In genomic region chr17:7851438-7852261, GRCh38 we compare ENCODE assay signal across 8 cellular contexts. TPM values are rescaled to one million over a fixed set of nuclear protein-coding genes. Genes with fewer than 3 reads are reported as not detected.
DNase-seq lines count a peak whose midpoint lies in the region; ATAC-seq, FAIRE-seq and TF ChIP-seq lines count a peak whose summit lies in the region.

No MANE protein-coding gene starts in this region.

- peaks cover 55% of the 10 kb centered on the region for H3K36me3 ChIP-seq in bronchial epithelial cell (ENCODE audit: control insufficient read depth, insufficient read depth, low read length)

- peak; percentile 58 for TF ChIP-seq POLR2A in GM18505 (IDR thresholded peaks at IDR 0.05; ENCODE audit: borderline replicate concordance, extremely low read depth, insufficient read depth, insufficient read length)

- POLR2A ChIA-PET in activated B cell treated with CpG ODN at 0.5 μM for 24 hours (lab: Charles Lee): interaction anchor here (1.3 to 3.9 kb wide), 5 partner anchors 10 to 166 kb away, joined by 4 to 35 read pairs (median 8); partner anchors contain the start of gene KDM6B

- peak; percentile 13 for FAIRE-seq in bronchial epithelial cell (lab: Jason Lieb, UNC)

- H3K9me3 Mint-ChIP-seq in activated B cell treated with CpG ODN at 0.5 μM for 24 hours (no peaks in the 10 kb centered on the region), immature natural killer cell (peaks cover 0 to 1% (median 0%) of the 10 kb centered on the region in 6 donors)

- no peaks in the 10 kb centered on the region for H3K27me3 ChIP-seq in bronchial epithelial cell (ENCODE audit: control insufficient read depth, insufficient read depth, low read length)

- CTCF ChIA-PET in activated B cell treated with CpG ODN at 0.5 μM for 24 hours (lab: Charles Lee): interaction anchor here (1.0 to 3.2 kb wide), 9 partner anchors 9 to 164 kb away, joined by 3 to 35 read pairs (median 5); partner anchors contain the start of genes KDM6B and TP53

- no peak overlapping the region for H3K4me3 ChIP-seq in bronchial epithelial cell (ENCODE audit: low read depth, low read length)

- H3K4me1 Mint-ChIP-seq in activated B cell treated with CpG ODN at 0.5 μM for 24 hours (peaks cover 37% of the 10 kb centered on the region), immature natural killer cell (peaks cover 13 to 22% of the 10 kb centered on the region in 2 donors)

- no peaks in the 10 kb centered on the region for H3K27me3 Mint-ChIP-seq in activated B cell treated with CpG ODN at 0.5 μM for 24 hours
- peaks cover 4 to 12% (median 11%) of the 10 kb centered on the region in 3 donors for H3K27me3 Mint-ChIP-seq in immature natural killer cell (ENCODE audit: low read depth in 3 of 3)

- intact Hi-C loops in activated B cell treated with CpG ODN at 0.5 μM for 24 hours (cut with micrococcal nuclease): loop anchor here (1.0 to 10.0 kb wide), 5 partner anchors 10 to 373 kb away; partner anchors contain the start of gene KDM6B

- H3K27ac Mint-ChIP-seq in activated B cell treated with CpG ODN at 0.5 μM for 24 hours: peak overlapping the region; percentile 71
- peak overlapping the region; percentile 59 to 76 (median 67) for H3K27ac Mint-ChIP-seq in immature natural killer cell

- TF ChIP-seq CTCF in activated B cell treated with CpG ODN at 0.5 μM for 24 hours (IDR thresholded peaks at IDR 0.05): peak; percentile 39
- TF ChIP-seq CTCF in bronchial epithelial cell (IDR thresholded peaks at IDR 0.05; ENCODE audit: insufficient read depth, low read length, severe bottlenecking): peak; percentile 99

- peak; percentile 62 for DNase-seq in A172 (ENCODE audit: low spot score)
- DNase-seq in NCI-H2081 treated with DMSO at 0.1 percent for 48 hours (lab: John Stamatoyannopoulos, UW): peak; percentile 12
- DNase-seq in activated B cell treated with CpG ODN at 0.5 μM for 24 hours: peak; percentile 92
- DNase-seq in bronchial epithelial cell (ENCODE audit: low read depth): peak; percentile 81
- DNase-seq in immature natural killer cell: peak; percentile 91 to 94 (median 94)
- DNase-seq in stimulated activated CD4-positive, alpha-beta T cell treated with anti-CD3 and anti-CD28 coated beads, Interleukin-12 subunit alpha, Interleukin-12 subunit beta, amount 100 ng/mL, for 48 hours (ENCODE audit: low read depth in 2 of 3, low spot score in 1 of 3): peak; percentile 84 to 91 (median 87)

- ATAC-seq in GM18505 (IDR thresholded peaks at IDR 0.05; ENCODE audit: unreplicated experiment) (peak; percentile 57), HG02970 (IDR thresholded peaks at IDR 0.05; ENCODE audit: low FRiP score, unreplicated experiment) (peak; percentile 58), activated B cell treated with CpG ODN at 0.5 μM for 24 hours (ENCODE audit: low read depth) (peak; percentile 94)

- peak overlapping the region; percentile 62 for H3K4me3 Mint-ChIP-seq in activated B cell treated with CpG ODN at 0.5 μM for 24 hours
- peak overlapping the region; percentile 61 to 76 (median 67) for H3K4me3 Mint-ChIP-seq in immature natural killer cell

- peaks cover 63% of the 10 kb centered on the region for H3K36me3 Mint-ChIP-seq in activated B cell treated with CpG ODN at 0.5 μM for 24 hours (ENCODE audit: low read depth)
- peaks cover 0 to 4% (median 0%) of the 10 kb centered on the region in 3 donors for H3K36me3 Mint-ChIP-seq in immature natural killer cell

RNA-seq across cellular contexts. Expression of gene TMEM88, which starts 3.2 kb away (rescaled TPM):
- total RNA-seq in A172 (2014; rRNA removed; shearing (Covaris generic)): not detected in 2 replicates
- 3.2 and 7.1 TPM in 2 replicates for total RNA-seq in activated B cell treated with CpG ODN at 0.5 μM for 24 hours
- 0.64 TPM in 1 of 2 replicates, not detected in the other for total RNA-seq in bronchial epithelial cell
- not detected for polyA plus RNA-seq in immature natural killer cell

RNA-seq across cellular contexts. Expression of gene NAA38, which starts 5.7 kb away (rescaled TPM):
- total RNA-seq in A172 (2014; rRNA removed; shearing (Covaris generic)): 200 and 243 TPM in 2 replicates
- 36.0 and 47.9 TPM in 2 replicates for total RNA-seq in activated B cell treated with CpG ODN at 0.5 μM for 24 hours
- 36.6 and 47.5 TPM in 2 replicates for total RNA-seq in bronchial epithelial cell
- polyA plus RNA-seq in immature natural killer cell: 100 to 1,000 TPM; 131 to 346 (median 177) TPM

RNA-seq across cellular contexts. Expression of gene CYB5D1, which starts 6.2 kb away (rescaled TPM):
- 15.7 and 18.4 TPM in 2 replicates for total RNA-seq in A172 (2014; rRNA removed; shearing (Covaris generic))
- 5.4 and 6.1 TPM in 2 replicates for total RNA-seq in activated B cell treated with CpG ODN at 0.5 μM for 24 hours
- total RNA-seq in bronchial epithelial cell: 6.5 and 9.0 TPM in 2 replicates
- 1 to 10 TPM in 2 of 3 donors, not detected in 1; 2.9 to 3.7 TPM for polyA plus RNA-seq in immature natural killer cell

RNA-seq across cellular contexts. Expression of gene KDM6B, which starts 17.6 kb away (rescaled TPM):
- total RNA-seq in A172 (2014; rRNA removed; shearing (Covaris generic)): 0.16 and 0.93 TPM in 2 replicates
- total RNA-seq in activated B cell treated with CpG ODN at 0.5 μM for 24 hours (70.8 and 72.5 TPM in 2 replicates), bronchial epithelial cell (2.9 and 6.0 TPM in 2 replicates)
- polyA plus RNA-seq in immature natural killer cell: under 1 TPM in 2 of 3 donors, not detected in 1; 0.03 to 0.40 TPM

RNA-seq across cellular contexts. Expression of gene CHD3, which starts 36.9 kb away (rescaled TPM):
- 89.2 and 104 TPM in 2 replicates for total RNA-seq in A172 (2014; rRNA removed; shearing (Covaris generic))
- 103 and 109 TPM in 2 replicates for total RNA-seq in activated B cell treated with CpG ODN at 0.5 μM for 24 hours
- 41.3 and 98.2 TPM in 2 replicates for total RNA-seq in bronchial epithelial cell
- polyA plus RNA-seq in immature natural killer cell: 10 to 100 TPM in 1 of 3 donors, 1 to 10 TPM in 1, under 1 TPM in 1; 0.72 to 19.6 (median 3.5) TPM

Comparison
In these comparisons a context has a peak if more than half of its experiments do, and no peak if none do; other contexts are left out.
1. DNase-seq: peak in every context shown above with its lines; median percentile 94 in immature natural killer cell; 92 in activated B cell treated with CpG ODN at 0.5 μM for 24 hours; 87 in stimulated activated CD4-positive, alpha-beta T cell treated with anti-CD3 and anti-CD28 coated beads, Interleukin-12 subunit alpha, Interleukin-12 subunit beta, amount 100 ng/mL, for 48 hours; 81 in bronchial epithelial cell; 62 in A172; 12 in NCI-H2081 treated with DMSO at 0.1 percent for 48 hours.